In the genomic region with DNA sequence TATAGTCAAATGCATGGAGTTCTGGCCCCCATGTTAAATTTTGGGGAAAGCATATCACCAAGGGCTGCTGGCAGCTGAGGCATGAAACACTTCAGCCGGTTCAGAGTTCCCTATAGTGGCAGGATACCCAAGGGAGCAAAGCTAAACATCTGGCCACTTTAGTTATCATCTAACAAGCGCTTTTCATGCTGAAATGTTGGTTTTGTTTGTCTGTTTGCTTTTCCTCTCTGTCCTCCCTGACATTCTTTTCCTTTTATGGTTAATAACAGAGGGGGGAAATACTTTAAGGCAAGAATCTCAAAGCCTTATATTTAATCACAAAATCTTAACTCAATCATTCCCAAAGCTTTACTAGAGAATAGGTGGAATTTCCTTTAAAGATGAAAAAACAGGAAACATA, we compare ENCODE assay signal across 15 cellular contexts.
"Had no signal": no experiment of that assay in that cellular context is flagged by ENCODE, and none has a peak within 500 bp of the region (broad histone marks: within the 10 kb centered on the region; RNA-seq: fewer than 3 reads in every experiment).

No MANE protein-coding gene starts in this region.

- H3K4me3 ChIP-seq: hepatocyte, lower lobe of right lung, testis had no signal

- H3K27ac ChIP-seq: epithelial cell of prostate, foreskin keratinocyte, hepatocyte, lower lobe of right lung, neutrophil, parathyroid adenoma, testis had no signal

- DNase-seq: activated CD4-positive, alpha-beta T cell treated with anti-CD3 and anti-CD28 coated beads, Interleukin-2, amount 50 U/mL, for 48 hours; activated gamma-delta T cell; dermis blood vessel endothelial cell; effector memory CD8-positive, alpha-beta T cell; foreskin keratinocyte; lower lobe of right lung; natural killer cell; stimulated activated CD4-positive, alpha-beta T cell treated with anti-CD3 and anti-CD28 coated beads, Interleukin-4, amount 100 ng/mL, for 4 hours; testis had no signal

- H3K27me3 ChIP-seq: foreskin keratinocyte, hepatocyte, testis had no signal

- ATAC-seq: effector memory CD8-positive, alpha-beta T cell; foreskin keratinocyte; lower lobe of right lung; natural killer cell; sciatic nerve; stimulated activated memory B cell treated with anti-CD40 and anti-IgM and Interleukin-4, amounts not matched to agents 10 μg/mL and 1 μg/mL and 100 μg/mL, for 72 hours had no signal
